In the genomic region with DNA sequence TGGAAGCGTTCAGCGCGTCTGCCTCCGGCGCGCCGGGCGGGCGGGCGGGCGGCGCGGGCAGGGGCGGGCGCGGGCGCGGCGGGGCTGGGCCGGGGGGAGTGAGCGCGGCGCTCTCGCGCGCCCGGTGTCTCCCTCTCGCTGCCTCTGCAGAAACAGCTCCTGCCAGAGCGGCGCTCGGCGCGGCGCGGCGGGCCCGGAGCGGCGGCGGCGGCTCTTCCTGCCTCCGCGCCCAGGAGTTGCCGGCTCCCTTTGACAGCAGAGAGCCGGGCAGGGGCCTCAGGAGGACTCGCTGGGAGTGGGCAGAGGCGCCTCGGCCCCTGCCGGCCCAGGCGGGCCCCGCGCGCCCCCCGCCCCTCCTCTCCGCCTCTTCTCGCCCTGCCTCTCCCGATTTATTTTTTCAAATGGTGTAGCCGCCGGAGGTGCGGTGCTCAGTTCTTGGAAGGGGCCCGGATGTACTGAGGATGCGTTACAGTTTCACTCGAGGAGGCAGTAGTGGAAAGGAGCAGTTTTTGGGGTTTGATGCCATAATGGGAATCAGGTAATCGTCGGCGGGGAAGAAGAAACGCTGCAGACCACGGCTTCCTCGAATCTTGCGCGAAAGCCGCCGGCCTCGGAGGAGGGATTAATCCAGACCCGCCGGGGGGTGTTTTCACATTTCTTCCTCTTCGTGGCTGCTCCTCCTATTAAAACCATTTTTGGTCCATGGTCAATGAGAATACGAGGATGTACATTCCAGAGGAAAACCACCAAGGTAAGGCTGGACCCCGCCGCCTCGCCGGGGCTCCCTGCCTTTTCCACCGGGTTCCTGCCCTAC, we compare ENCODE assay signal across 8 cellular contexts. TPM values are rescaled to one million over a fixed set of nuclear protein-coding genes. Genes with fewer than 3 reads are reported as not detected.
DNase-seq lines count a peak whose midpoint lies in the region; ATAC-seq and TF ChIP-seq lines count a peak whose summit lies in the region.

Gene CACNA1C, plus strand, starts transcription at position 127 of the 814 bp plus-strand sequence. Its CDS starts 576 bp downstream, at position 703.

- peak; percentile 89 for ATAC-seq in CD4-positive, alpha-beta T cell (ENCODE audit: poor library complexity)
- no peak for ATAC-seq in GM21786 (IDR thresholded peaks at IDR 0.05; ENCODE audit: unreplicated experiment)
- ATAC-seq in HG02571 (IDR thresholded peaks at IDR 0.05; ENCODE audit: unreplicated experiment): no peak

- intact Hi-C loops in CD4-positive, alpha-beta T cell (cut with DNase I, micrococcal nuclease): no loop called here

- H3K9me3 ChIP-seq in CD4-positive, alpha-beta T cell (ENCODE audit: control insufficient read depth, low read length): no peaks in the 10 kb centered on the region

- H3K9me3 Mint-ChIP-seq in CD4-positive, alpha-beta T cell: no peaks in the 10 kb centered on the region
- no peaks in the 10 kb centered on the region for H3K9me3 Mint-ChIP-seq in T-helper 2 cell treated with Interferon-gamma antibody and Interleukin-4, amounts not matched to agents 5 μg/mL and 100 μg/mL, for 36 hours

- no peaks in the 10 kb centered on the region for H4K20me1 ChIP-seq in KMS-11 (ENCODE audit: insufficient read depth)

- no peak for TF ChIP-seq CTCF in CD4-positive, alpha-beta T cell (IDR thresholded peaks at IDR 0.05)
- TF ChIP-seq CTCF in KMS-11 (conservative IDR thresholded peaks at IDR 0.05; ENCODE audit: low read depth, low read length): no peak

- CTCF ChIA-PET in CD4-positive, alpha-beta T cell (lab: Charles Lee): interaction anchor here (0.6 kb wide), 1 partner anchor 833 kb away, joined by 5 read pairs; no protein-coding TSS in a partner anchor

- POLR2A ChIA-PET in CD4-positive, alpha-beta T cell (lab: Charles Lee): interaction anchor here (1.0 kb wide), 1 partner anchor 11 kb away, joined by 4 read pairs; no protein-coding TSS in a partner anchor

- DNase-seq in CD4-positive, alpha-beta T cell: peak in 7 of 10 experiments; percentile 11 to 46 (median 28)
- peak; percentile 47 for DNase-seq in T-helper 2 cell treated with Interferon-gamma antibody and Interleukin-4, amounts not matched to agents 5 μg/mL and 100 μg/mL, for 36 hours (ENCODE audit: low spot score)
- peak; percentile 20 for DNase-seq in stimulated activated CD4-positive, alpha-beta T cell treated with anti-CD3 and anti-CD28 coated beads, Interleukin-1b, Interleukin-23, amount 100 ng/mL, for 48 hours

- H3K4me1 ChIP-seq in KMS-11 (ENCODE audit: low read depth, poor library complexity, severe bottlenecking): no peaks in the 10 kb centered on the region

- H3K27me3 Mint-ChIP-seq in CD4-positive, alpha-beta T cell: peaks cover 86% of the 10 kb centered on the region
- H3K27me3 Mint-ChIP-seq in T-helper 2 cell treated with Interferon-gamma antibody and Interleukin-4, amounts not matched to agents 5 μg/mL and 100 μg/mL, for 36 hours (ENCODE audit: low read depth): peaks cover 82% of the 10 kb centered on the region

- peak within 1 kb of the TSS; percentile 66; the same call in 1 of the 2 replicates for H2AFZ ChIP-seq in KMS-11 (ENCODE audit: low read depth)

- no peaks in the 10 kb centered on the region for H3K36me3 Mint-ChIP-seq in CD4-positive, alpha-beta T cell (ENCODE audit: low read depth)
- no peaks in the 10 kb centered on the region for H3K36me3 Mint-ChIP-seq in T-helper 2 cell treated with Interferon-gamma antibody and Interleukin-4, amounts not matched to agents 5 μg/mL and 100 μg/mL, for 36 hours (ENCODE audit: low read depth)

- H3K4me3 Mint-ChIP-seq in CD4-positive, alpha-beta T cell: peak within 1 kb of the TSS; percentile 87
- H3K4me3 Mint-ChIP-seq in T-helper 2 cell treated with Interferon-gamma antibody and Interleukin-4, amounts not matched to agents 5 μg/mL and 100 μg/mL, for 36 hours: peak within 1 kb of the TSS; percentile 82

- H3K4me3 ChIP-seq in KMS-11 (IDR thresholded peaks at IDR 0.05; ENCODE audit: insufficient read depth, low read depth, low read length): no peak within 1 kb of the TSS

- peak within 1 kb of the TSS; percentile 36; the same call in 1 of the 2 replicates for H3K4me2 ChIP-seq in KMS-11

- H3K27ac Mint-ChIP-seq in CD4-positive, alpha-beta T cell: no peak within 1 kb of the TSS
- H3K27ac Mint-ChIP-seq in T-helper 2 cell treated with Interferon-gamma antibody and Interleukin-4, amounts not matched to agents 5 μg/mL and 100 μg/mL, for 36 hours: no peak within 1 kb of the TSS

- no peak within 1 kb of the TSS for H3K9ac ChIP-seq in KMS-11

- peaks cover 22% of the 10 kb centered on the region for H3K4me1 Mint-ChIP-seq in CD4-positive, alpha-beta T cell (ENCODE audit: low read depth)
- peaks cover 11% of the 10 kb centered on the region for H3K4me1 Mint-ChIP-seq in T-helper 2 cell treated with Interferon-gamma antibody and Interleukin-4, amounts not matched to agents 5 μg/mL and 100 μg/mL, for 36 hours (ENCODE audit: low read depth)

- H3K27me3 ChIP-seq in CD4-positive, alpha-beta T cell (ENCODE audit: control insufficient read depth, insufficient read depth, low read length): peaks cover 50% of the 10 kb centered on the region
- H3K27me3 ChIP-seq in KMS-11 (ENCODE audit: insufficient read depth, low read depth): peaks cover 4% of the 10 kb centered on the region; the same call in 1 of the 2 replicates
- H3K27me3 ChIP-seq in layer of hippocampus (ENCODE audit: control insufficient read depth, insufficient read depth, low read length): no peaks in the 10 kb centered on the region

- no peaks in the 10 kb centered on the region for H3K36me3 ChIP-seq in KMS-11 (ENCODE audit: insufficient read depth)

- no peak within 1 kb of the TSS for H3K27ac ChIP-seq in CD4-positive, alpha-beta T cell (ENCODE audit: low read depth, low read length)
- H3K27ac ChIP-seq in KMS-11: no peak within 1 kb of the TSS
- peak within 1 kb of the TSS; percentile 60 for H3K27ac ChIP-seq in cingulate gyrus (ENCODE audit: low read depth, low read length)
- H3K27ac ChIP-seq in layer of hippocampus (ENCODE audit: low read depth, low read length): peak within 1 kb of the TSS; percentile 27

- H3K79me2 ChIP-seq in KMS-11 (ENCODE audit: insufficient read depth, low read depth): no peaks in the 10 kb centered on the region

RNA-seq across cellular contexts. Expression of gene CACNA1C, which starts in this region (rescaled TPM):
- total RNA-seq in CD4-positive, alpha-beta T cell: under 1 TPM; 0.05 to 0.08 TPM

Comparison
In these comparisons a context has a peak if more than half of its experiments do, and no peak if none do; other contexts are left out.
1. Peak in DNase-seq and ATAC-seq in CD4-positive, alpha-beta T cell; RNA of the gene not detected or under 1 TPM.
2. H3K27ac ChIP-seq: peak in cingulate gyrus (single experiment) and layer of hippocampus (single experiment); none in CD4-positive, alpha-beta T cell (single experiment) and KMS-11 (single experiment).
3. Peak in every context shown above with its lines, with median percentiles within 50 percentile points of each other: DNase-seq.